Comparison of ENCODE assay signal across 15 cellular contexts in genomic region chr2:99278793-99279291, GRCh38. TPM values are rescaled to one million over a fixed set of nuclear protein-coding genes. Genes with fewer than 3 reads are reported as not detected.
DNase-seq lines count a peak whose midpoint lies in the region; ATAC-seq, FAIRE-seq and TF ChIP-seq lines count a peak whose summit lies in the region.
"Had no signal": no experiment of that assay in that cellular context is flagged by ENCODE, and none has a peak within 500 bp of the region (broad histone marks: within the 10 kb centered on the region; RNA-seq: fewer than 3 reads in every experiment).

No MANE protein-coding gene starts in this region.

- H4K91ac ChIP-seq in mesenchymal stem cell (ENCODE audit: low read length): no peak overlapping the region

- no peak overlapping the region for H2AFZ ChIP-seq in mesenchymal stem cell (ENCODE audit: low read depth, low read length)

- H3K27ac ChIP-seq in mesenchymal stem cell (ENCODE audit: low read length, poor library complexity, severe bottlenecking): peak overlapping the region; percentile 96
- H3K27ac ChIP-seq: upper lobe of right lung had no signal

- no peak for FAIRE-seq in GM12891 (lab: Jason Lieb, UNC)

- H3K4me1 ChIP-seq in mesenchymal stem cell (ENCODE audit: control insufficient read depth, insufficient read depth, low read depth, low read length): peaks cover 4% of the 10 kb centered on the region
- H3K4me1 ChIP-seq: upper lobe of right lung had no signal

- peaks cover 4% of the 10 kb centered on the region for H3K9me3 ChIP-seq in mesenchymal stem cell (ENCODE audit: control insufficient read depth, low read length)
- H3K9me3 ChIP-seq: HAP-1 had no signal

- no peak overlapping the region for H2BK15ac ChIP-seq in mesenchymal stem cell (ENCODE audit: low read depth, poor library complexity, severe bottlenecking)

- H3K18ac ChIP-seq in mesenchymal stem cell (ENCODE audit: low read depth in 1 of 2, low read length in 2 of 2): no peak overlapping the region

- H3K4me3 ChIP-seq in astrocyte of the spinal cord (ENCODE audit: low read depth, low read length): no peak overlapping the region
- H3K4me3 ChIP-seq in mesenchymal stem cell (ENCODE audit: insufficient read depth in 1 of 2, low read depth in 1 of 2, low read length in 2 of 2): peak overlapping the region in 1 of 2 experiments; percentile 60
- H3K4me3 ChIP-seq: HAP-1, upper lobe of right lung had no signal

- in situ Hi-C loops in Caki2 (cut with HindIII; ENCODE audit: low pct_unique_long_range_greater_than_20kb, low sequenced_read_pairs) (no loop called here), astrocyte of the spinal cord (cut with HindIII; ENCODE audit: low sequenced_read_pairs) (no loop called here)

- DNase-seq in Caki2 (ENCODE audit: low read depth): peak; percentile 62
- DNase-seq in M059J (ENCODE audit: low read depth): peak; percentile 78
- DNase-seq in astrocyte of the spinal cord (ENCODE audit: low read depth, low spot score): peak; percentile 89
- peak; percentile 85 for DNase-seq in mesenchymal stem cell
- DNase-seq in NCI-H1105 treated with DMSO at 0.1 percent for 48 hours (lab: John Stamatoyannopoulos, UW): no peak
- DNase-seq in GM12891 (ENCODE audit: insufficient read length, low spot score): no peak
- no peak for DNase-seq in GM10266 (ENCODE audit: extremely low spot score)
- DNase-seq: activated CD8-positive, alpha-beta memory T cell treated with anti-CD3 and anti-CD28 coated beads, Interleukin-2, amount 10 ng/mL, durations not matched to agents 7 days and 5 days; cerebellar nuclear complex; DMS153; upper lobe of right lung had no signal

- TF ChIP-seq POLR2A in GM12891 (IDR thresholded peaks at IDR 0.05; ENCODE audit: low read depth, low read length): no peak

- ATAC-seq in GM21381 (IDR thresholded peaks at IDR 0.05; ENCODE audit: unreplicated experiment): no peak
- ATAC-seq: activated CD8-positive, alpha-beta memory T cell treated with anti-CD3 and anti-CD28 coated beads, Interleukin-2, amount 10 ng/mL, durations not matched to agents 7 days and 5 days; upper lobe of right lung had no signal

- no peak overlapping the region for H2AK5ac ChIP-seq in mesenchymal stem cell (ENCODE audit: low read length, severe bottlenecking)

- H2BK12ac ChIP-seq in mesenchymal stem cell (ENCODE audit: low read length in 2 of 2): no peak overlapping the region

- no peak overlapping the region for H4K8ac ChIP-seq in mesenchymal stem cell (ENCODE audit: low read length)

- H3K14ac ChIP-seq in mesenchymal stem cell (ENCODE audit: low read length in 2 of 2): no peak overlapping the region

- no peaks in the 10 kb centered on the region for H3K79me1 ChIP-seq in mesenchymal stem cell (replicated peaks; ENCODE audit: low read length, poor library complexity, severe bottlenecking)

- H3K4me2 ChIP-seq in mesenchymal stem cell (ENCODE audit: low read length, poor library complexity, severe bottlenecking): no peak overlapping the region

- no peak overlapping the region for H2BK120ac ChIP-seq in mesenchymal stem cell (ENCODE audit: low read depth, low read length)

- peak overlapping the region; percentile 37 for H3K9ac ChIP-seq in mesenchymal stem cell (ENCODE audit: low read length)

- H2BK5ac ChIP-seq in mesenchymal stem cell (ENCODE audit: low read depth, low read length, poor library complexity, severe bottlenecking): no peak overlapping the region

- H3K23ac ChIP-seq in mesenchymal stem cell (ENCODE audit: low read length in 2 of 2): no peak overlapping the region

- H3K4ac ChIP-seq in mesenchymal stem cell (ENCODE audit: low read depth in 1 of 2, low read length in 2 of 2): no peak overlapping the region

- no peak for TF ChIP-seq CTCF in astrocyte of the spinal cord (IDR thresholded peaks at IDR 0.05; ENCODE audit: low read depth, low read length)
- no peak for TF ChIP-seq CTCF in GM10266 (IDR thresholded peaks at IDR 0.05; ENCODE audit: control insufficient read depth, insufficient read depth, low read depth, missing control alignments)

- H3K36me3 ChIP-seq in mesenchymal stem cell (ENCODE audit: control insufficient read depth in 1 of 2, insufficient read depth in 2 of 2, low read depth in 1 of 2, low read length in 2 of 2): no peaks in the 10 kb centered on the region
- H3K36me3 ChIP-seq: HAP-1 had no signal

- WGBS in mesenchymal stem cell: 64% methylated on average over 2 of the region's 2 CpGs

- H3K27me3 ChIP-seq in mesenchymal stem cell (ENCODE audit: control insufficient read depth in 1 of 2, insufficient read depth in 1 of 2, low read length in 2 of 2): no peaks in the 10 kb centered on the region
- H3K27me3 ChIP-seq: upper lobe of right lung had no signal

TF ChIP-seq in GM12891, 5 proteins besides CTCF, POLR2A, EP300 and RAD21:
- no peak for TF ChIP-seq PAX5 (IDR thresholded peaks at IDR 0.05; ENCODE audit: insufficient read depth, low read length, severe bottlenecking)
- TF ChIP-seq POU2F2 (IDR thresholded peaks at IDR 0.05; ENCODE audit: low read depth, low read length): no peak
- TF ChIP-seq TAF1 (IDR thresholded peaks at IDR 0.05; ENCODE audit: low read depth, low read length): no peak
- no peak for TF ChIP-seq SPI1 (IDR thresholded peaks at IDR 0.05; ENCODE audit: low read depth, low read length)
- TF ChIP-seq POLR2AphosphoS5 (IDR thresholded peaks at IDR 0.05; ENCODE audit: low read depth, low read length): no peak
TF ChIP-seq in GM12891: peak in this region for 0.

RNA-seq across cellular contexts. Expression of gene LYG1, which starts 22.2 kb away (rescaled TPM):
- total RNA-seq in Caki2 (2014; rRNA removed; shearing (Covaris generic); ENCODE audit: low replicate concordance): not detected in 2 replicates
- total RNA-seq in M059J (2014; rRNA removed; shearing (Covaris generic)): 0.96 TPM in 1 of 2 replicates, not detected in the other
- polyA plus RNA-seq in mesenchymal stem cell (2013, experiment 1 of 2): 0.29 TPM
- 0.37 TPM for polyA plus RNA-seq in mesenchymal stem cell (2013, experiment 2 of 2)
- 0.55 TPM for polyA plus RNA-seq in GM12891 (2012; ENCODE audit: low read depth, missing spikeins)

RNA-seq across cellular contexts. Expression of gene LYG2, which starts 23.4 kb away (rescaled TPM):
- total RNA-seq in Caki2 (2014; rRNA removed; shearing (Covaris generic); ENCODE audit: low replicate concordance): not detected in 2 replicates
- total RNA-seq in M059J (2014; rRNA removed; shearing (Covaris generic)): 0.84 TPM in 1 of 2 replicates, not detected in the other
- polyA plus RNA-seq in mesenchymal stem cell (2013, experiment 1 of 2): not detected
- polyA plus RNA-seq in mesenchymal stem cell (2013, experiment 2 of 2): not detected
- polyA plus RNA-seq in GM12891 (2012; ENCODE audit: low read depth, missing spikeins): not detected
- total RNA-seq: activated CD8-positive, alpha-beta memory T cell treated with anti-CD3 and anti-CD28 coated beads, Interleukin-2, amount 10 ng/mL, durations not matched to agents 7 days and 5 days; NCI-H460; upper lobe of right lung had no signal
- polyA plus RNA-seq: neural cell had no signal

RNA-seq across cellular contexts. Expression of gene TXNDC9, which starts 57.3 kb away (rescaled TPM):
- total RNA-seq in Caki2 (2014; rRNA removed; shearing (Covaris generic); ENCODE audit: low replicate concordance): 92.7 and 117 TPM in 2 replicates
- 79.4 and 83.6 TPM in 2 replicates for total RNA-seq in M059J (2014; rRNA removed; shearing (Covaris generic))
- 47.7 TPM for polyA plus RNA-seq in mesenchymal stem cell (2013, experiment 1 of 2)
- 50.1 TPM for polyA plus RNA-seq in mesenchymal stem cell (2013, experiment 2 of 2)
- polyA plus RNA-seq in GM12891 (2012; ENCODE audit: low read depth, missing spikeins): 27.5 TPM

RNA-seq across cellular contexts. Expression of gene EIF5B, which starts 58.3 kb away (rescaled TPM):
- 2.0 and 3.6 TPM in 2 replicates for total RNA-seq in Caki2 (2014; rRNA removed; shearing (Covaris generic); ENCODE audit: low replicate concordance)
- total RNA-seq in M059J (2014; rRNA removed; shearing (Covaris generic)): 8.5 and 11.7 TPM in 2 replicates
- 71.9 TPM for polyA plus RNA-seq in mesenchymal stem cell (2013, experiment 1 of 2)
- polyA plus RNA-seq in mesenchymal stem cell (2013, experiment 2 of 2): 71.8 TPM
- 47.7 TPM for polyA plus RNA-seq in GM12891 (2012; ENCODE audit: low read depth, missing spikeins)

Comparison
In these comparisons a context has a peak if more than half of its experiments do, and no peak if none do; other contexts are left out.
1. DNase-seq: peak in Caki2 (single experiment), M059J (single experiment), astrocyte of the spinal cord (single experiment) and mesenchymal stem cell (single experiment); none in NCI-H1105 treated with DMSO at 0.1 percent for 48 hours (single experiment), GM12891 (single experiment) and GM10266 (single experiment).